In genomic region chr5:66072031-66072430, GRCh38 we compare ENCODE assay signal across 18 cellular contexts.
"Had no signal": no experiment of that assay in that cellular context is flagged by ENCODE, and none has a peak within 500 bp of the region (broad histone marks: within the 10 kb centered on the region; RNA-seq: fewer than 3 reads in every experiment).

No MANE protein-coding gene starts in this region.

- H3K9me3 ChIP-seq: suprapubic skin had no signal

- H3K4me1 Mint-ChIP-seq: memory B cell had no signal

- ATAC-seq: left ventricle myocardium superior, natural killer cell, T-helper 17 cell had no signal

- H3K27ac ChIP-seq: suprapubic skin, WERI-Rb-1 had no signal

- H3K36me3 ChIP-seq: WERI-Rb-1 had no signal

- H3K4me3 ChIP-seq: suprapubic skin had no signal

- H3K4me3 Mint-ChIP-seq: brain; dendritic cell treated with granulocyte-macrophage colony-stimulating factor and Interleukin-4, amounts not matched to agents 40 ng/mL and 50 ng/mL, for 4 days; memory B cell; natural killer cell; T-helper 17 cell had no signal

- H3K27me3 Mint-ChIP-seq: brain; dendritic cell treated with granulocyte-macrophage colony-stimulating factor and Interleukin-4, amounts not matched to agents 40 ng/mL and 50 ng/mL, for 4 days; memory B cell; T-helper 17 cell had no signal

- H3K36me3 Mint-ChIP-seq: natural killer cell had no signal

- H3K9me3 Mint-ChIP-seq: brain; dendritic cell treated with granulocyte-macrophage colony-stimulating factor and Interleukin-4, amounts not matched to agents 40 ng/mL and 50 ng/mL, for 4 days; memory B cell; natural killer cell had no signal

- H3K4me1 ChIP-seq: suprapubic skin had no signal

- H3K27ac Mint-ChIP-seq: brain; dendritic cell treated with granulocyte-macrophage colony-stimulating factor and Interleukin-4, amounts not matched to agents 40 ng/mL and 50 ng/mL, for 4 days; memory B cell had no signal

- DNase-seq: activated CD4-positive, alpha-beta T cell treated with anti-CD3 and anti-CD28 coated beads for 48 hours; activated CD8-positive, alpha-beta memory T cell treated with anti-CD3 and anti-CD28 coated beads for 24 hours; activated naive CD4-positive, alpha-beta T cell treated with anti-CD3 and anti-CD28 coated beads, Interleukin-2, amount 50 U/mL, for 16 hours; amygdala; cerebellar nuclear complex; effector memory CD4-positive, alpha-beta T cell; foreskin melanocyte; kidney glomerular epithelial cell; left ventricle myocardium superior; natural killer cell; stimulated activated naive CD4-positive, alpha-beta T cell; T-helper 17 cell; trophoblast cell; WERI-Rb-1 had no signal

- H3K27me3 ChIP-seq: suprapubic skin had no signal
